ENCODE assay signal across 11 cellular contexts in genomic region chr4:110480031-110480549, GRCh38. TPM values are rescaled to one million over a fixed set of nuclear protein-coding genes. Genes with fewer than 3 reads are reported as not detected.
DNase-seq lines count a peak whose midpoint lies in the region; ATAC-seq and TF ChIP-seq lines count a peak whose summit lies in the region.
"Had no signal": no experiment of that assay in that cellular context is flagged by ENCODE, and none has a peak within 500 bp of the region (broad histone marks: within the 10 kb centered on the region; RNA-seq: fewer than 3 reads in every experiment).

No MANE protein-coding gene starts in this region.

- H3K9me1 ChIP-seq in IMR-90 (ENCODE audit: insufficient read depth, low read length): no peaks in the 10 kb centered on the region

- H3K23ac ChIP-seq in IMR-90 (ENCODE audit: low read depth, low read length): no peak overlapping the region

- BruUV-seq in A673 (replicated peaks; lab: Mats Ljungman, UMichigan) (no TSS peak), IMR-90 (replicated peaks; lab: Mats Ljungman, UMichigan) (no TSS peak)

- H3K27ac ChIP-seq in A673 (ENCODE audit: low read depth, low read length, poor library complexity, severe bottlenecking) (peak overlapping the region; percentile 55), IMR-90 (ENCODE audit: insufficient read depth, low read length) (no peak overlapping the region)
- H3K27ac ChIP-seq: BLaER1 had no signal

- H3K18ac ChIP-seq in IMR-90 (ENCODE audit: low read depth, low read length): no peak overlapping the region

- no peak overlapping the region for H3K14ac ChIP-seq in IMR-90 (replicated peaks; ENCODE audit: low read depth, low read length)

- H3K9ac ChIP-seq in IMR-90 (ENCODE audit: low read depth, low read length): no peak overlapping the region
- H3K9ac ChIP-seq: BLaER1 had no signal

- dilution Hi-C loops in IMR-90 (cut with HindIII; ENCODE audit: low sequenced_read_pairs, unreplicated experiment): no loop called here

- H3K9me3 ChIP-seq in A673 (ENCODE audit: low read depth, low read length, poor library complexity, severe bottlenecking): no peaks in the 10 kb centered on the region
- H3K9me3 ChIP-seq in IMR-90 (ENCODE audit: control insufficient read depth, insufficient read depth, low read length): no peaks in the 10 kb centered on the region
- H3K9me3 ChIP-seq: BLaER1 had no signal

- no peaks in the 10 kb centered on the region for H3K36me3 Mint-ChIP-seq in activated T-helper 2 cell treated with anti-CD3 and anti-CD28 coated beads, Interferon-gamma antibody, Interleukin-2, Interleukin-4, amounts not matched to agents 10 μg/mL and 5 μg/mL and 100 μg/mL, durations not matched to agents 14 hours and 24 hours and 36 hours (ENCODE audit: low read depth)

- H2BK5ac ChIP-seq in IMR-90 (ENCODE audit: low read depth, low read length, poor library complexity, severe bottlenecking): peak overlapping the region; percentile 19

- H4K8ac ChIP-seq in IMR-90 (ENCODE audit: low read depth in 2 of 2, low read length in 2 of 2): no peak overlapping the region

- DNase-seq in A673 (ENCODE audit: low spot score): peak; percentile 78
- peak; percentile 94 for DNase-seq in IMR-90
- DNase-seq in choroid plexus epithelial cell (ENCODE audit: low read depth): peak; percentile 96
- DNase-seq in left lobe of liver (ENCODE audit: low spot score): no peak
- no peak for DNase-seq in activated T-helper 2 cell treated with anti-CD3 and anti-CD28 coated beads, Interferon-gamma antibody, Interleukin-2, Interleukin-4, amounts not matched to agents 10 μg/mL and 5 μg/mL and 100 μg/mL, durations not matched to agents 14 hours and 24 hours and 36 hours (ENCODE audit: low spot score)
- no peak for DNase-seq in OCI-M1 (lab: John Stamatoyannopoulos, UW)
- DNase-seq: effector CD4-positive, alpha-beta T cell; NCI-H1092 treated with DMSO at 0.1 percent for 48 hours had no signal

- H3K27me3 ChIP-seq in A673 (replicated peaks; ENCODE audit: insufficient read depth, low read depth, low read length, poor library complexity) (no peaks in the 10 kb centered on the region), IMR-90 (ENCODE audit: control insufficient read depth, insufficient read depth, low read length) (no peaks in the 10 kb centered on the region)
- H3K27me3 ChIP-seq: BLaER1 had no signal

- H3K4me3 ChIP-seq in A673 (ENCODE audit: low read depth, low read length, poor library complexity, severe bottlenecking): no peak overlapping the region
- H3K4me3 ChIP-seq in IMR-90 (ENCODE audit: insufficient read depth, low read depth, low read length): no peak overlapping the region
- H3K4me3 ChIP-seq in choroid plexus epithelial cell (ENCODE audit: low read depth, low read length): no peak overlapping the region
- H3K4me3 ChIP-seq: BLaER1 had no signal

- ATAC-seq in IMR-90 (ENCODE audit: low read depth) (peak; percentile 82), left lobe of liver (peak; percentile 10), GM18520 (IDR thresholded peaks at IDR 0.05; ENCODE audit: unreplicated experiment) (no peak), GM19452 (IDR thresholded peaks at IDR 0.05; ENCODE audit: unreplicated experiment) (no peak)

- in situ Hi-C loops in IMR-90 (cut with MboI; ENCODE audit: low sequenced_read_pairs): no loop called here

- no peak overlapping the region for H4K5ac ChIP-seq in IMR-90 (ENCODE audit: low read depth, low read length)

- no peak overlapping the region for H3K4me3 Mint-ChIP-seq in activated T-helper 2 cell treated with anti-CD3 and anti-CD28 coated beads, Interferon-gamma antibody, Interleukin-2, Interleukin-4, amounts not matched to agents 10 μg/mL and 5 μg/mL and 100 μg/mL, durations not matched to agents 14 hours and 24 hours and 36 hours (ENCODE audit: low read depth)

- TF ChIP-seq RAD21 in IMR-90 (IDR thresholded peaks at IDR 0.05; ENCODE audit: low read length): no peak

- no peak overlapping the region for H3K56ac ChIP-seq in IMR-90 (ENCODE audit: extremely low read depth, insufficient read depth, low read length)

- no peak overlapping the region; the same call in 1 of the 2 replicates for H3K4me2 ChIP-seq in IMR-90 (ENCODE audit: low read depth, low read length)
- H3K4me2 ChIP-seq: BLaER1 had no signal

- no peak overlapping the region for H2AK5ac ChIP-seq in IMR-90 (ENCODE audit: low read depth, low read length)

- peaks cover 7% of the 10 kb centered on the region for H3K27me3 Mint-ChIP-seq in activated T-helper 2 cell treated with anti-CD3 and anti-CD28 coated beads, Interferon-gamma antibody, Interleukin-2, Interleukin-4, amounts not matched to agents 10 μg/mL and 5 μg/mL and 100 μg/mL, durations not matched to agents 14 hours and 24 hours and 36 hours (ENCODE audit: low read depth)

- H3K36me3 ChIP-seq in A673 (ENCODE audit: insufficient read depth, low read length, poor library complexity, severe bottlenecking) (no peaks in the 10 kb centered on the region), IMR-90 (ENCODE audit: control insufficient read depth, insufficient read depth, low read length) (no peaks in the 10 kb centered on the region)
- H3K36me3 ChIP-seq: BLaER1 had no signal

- H2BK20ac ChIP-seq in IMR-90 (ENCODE audit: low read depth, low read length): no peak overlapping the region

- TF ChIP-seq CTCF in A673 (conservative IDR thresholded peaks at IDR 0.05; ENCODE audit: low read depth, low read length) (peak; percentile 54), IMR-90 (conservative IDR thresholded peaks at IDR 0.05; ENCODE audit: low read depth, low read length) (peak; percentile 25; the same call in 1 of the 2 replicates), choroid plexus epithelial cell (conservative IDR thresholded peaks at IDR 0.05; ENCODE audit: low read depth, low read length) (peak; percentile 68)

- no peak overlapping the region for H2BK15ac ChIP-seq in IMR-90 (ENCODE audit: low read depth, low read length)

- POLR2A ChIA-PET in A673 (lab: Charles Lee; ENCODE audit: low non-redundant PET) (interaction anchor here (0.5 kb wide), 1 partner anchor 71 kb away, joined by 9 read pairs; no protein-coding TSS in a partner anchor), IMR-90 (lab: Charles Lee; ENCODE audit: unreplicated experiment) (interaction anchor here (0.6 kb wide), 1 partner anchor 118 kb away, joined by 14 read pairs; no protein-coding TSS in a partner anchor)

- H4K20me1 ChIP-seq in IMR-90 (ENCODE audit: insufficient read depth, low read length): no peaks in the 10 kb centered on the region
- H4K20me1 ChIP-seq: BLaER1 had no signal

- CTCF ChIA-PET in A673 (lab: Charles Lee) (interaction anchor here (0.8 to 1.2 kb wide), 3 partner anchors 30 to 136 kb away, joined by 3 to 11 read pairs (median 3); no protein-coding TSS in a partner anchor), IMR-90 (lab: Yijun Ruan, JAX) (no interaction called here)

- peak overlapping the region; percentile 5; the same call in 1 of the 2 replicates for H2BK120ac ChIP-seq in IMR-90 (ENCODE audit: low read depth, low read length)

- no peaks in the 10 kb centered on the region for H3K4me1 Mint-ChIP-seq in activated T-helper 2 cell treated with anti-CD3 and anti-CD28 coated beads, Interferon-gamma antibody, Interleukin-2, Interleukin-4, amounts not matched to agents 10 μg/mL and 5 μg/mL and 100 μg/mL, durations not matched to agents 14 hours and 24 hours and 36 hours (ENCODE audit: low read depth)

- H3K27ac Mint-ChIP-seq in activated T-helper 2 cell treated with anti-CD3 and anti-CD28 coated beads, Interferon-gamma antibody, Interleukin-2, Interleukin-4, amounts not matched to agents 10 μg/mL and 5 μg/mL and 100 μg/mL, durations not matched to agents 14 hours and 24 hours and 36 hours: no peak overlapping the region

- peaks cover 9% of the 10 kb centered on the region for H3K4me1 ChIP-seq in A673 (ENCODE audit: insufficient read depth, low read length, poor library complexity, severe bottlenecking)
- no peaks in the 10 kb centered on the region for H3K4me1 ChIP-seq in IMR-90 (ENCODE audit: control insufficient read depth, insufficient read depth, low read length)
- H3K4me1 ChIP-seq: BLaER1 had no signal

- no peaks in the 10 kb centered on the region for H3K79me1 ChIP-seq in IMR-90 (ENCODE audit: low read depth in 1 of 2, low read length in 2 of 2)

- intact Hi-C loops in A673 (cut with micrococcal nuclease; ENCODE audit: unreplicated experiment): no loop called here
- intact Hi-C loops in IMR-90 (cut with micrococcal nuclease): no loop called here
- intact Hi-C loops in activated T-helper 2 cell treated with anti-CD3 and anti-CD28 coated beads, Interferon-gamma antibody, Interleukin-2, Interleukin-4, amounts not matched to agents 10 μg/mL and 5 μg/mL and 100 μg/mL, durations not matched to agents 14 hours and 24 hours and 36 hours (cut with micrococcal nuclease): no loop called here

- no peak overlapping the region for H3K4ac ChIP-seq in IMR-90 (ENCODE audit: low read depth, low read length)

- TF ChIP-seq POLR2A in IMR-90 (IDR thresholded peaks at IDR 0.05; ENCODE audit: low read depth, low read length): no peak

- H4K91ac ChIP-seq in IMR-90 (ENCODE audit: insufficient read depth, low read depth, low read length): no peak overlapping the region

- H2AFZ ChIP-seq in IMR-90 (replicated peaks; ENCODE audit: low read length, poor library complexity): peak overlapping the region; percentile 67

- no peak overlapping the region for H2AK9ac ChIP-seq in IMR-90 (replicated peaks; ENCODE audit: low read depth, low read length, poor library complexity)

- H3K9me3 Mint-ChIP-seq in activated T-helper 2 cell treated with anti-CD3 and anti-CD28 coated beads, Interferon-gamma antibody, Interleukin-2, Interleukin-4, amounts not matched to agents 10 μg/mL and 5 μg/mL and 100 μg/mL, durations not matched to agents 14 hours and 24 hours and 36 hours: no peaks in the 10 kb centered on the region

- no CpG with 5 or more reads among the region's 8 CpGs for WGBS in IMR-90 (ENCODE audit: extremely low coverage in 2 of 2, insufficient read length in 1 of 2), 2 experiments

TF ChIP-seq in IMR-90, 13 proteins besides CTCF, POLR2A, EP300 and RAD21:
- peak; percentile 78 for TF ChIP-seq CEBPB (IDR thresholded peaks at IDR 0.05; ENCODE audit: low read depth, low read length)
- no peak for TF ChIP-seq RCOR1 (IDR thresholded peaks at IDR 0.05; ENCODE audit: insufficient replicate concordance, low read length)
TF ChIP-seq in IMR-90: peak in this region for 1.

RNA-seq across cellular contexts. Expression of gene ENPEP, which starts 4.1 kb away (rescaled TPM):
- total RNA-seq in A673 (2021) (8.4 and 13.2 TPM in 2 replicates), IMR-90 (2012; rRNA removed) (0.18 and 0.28 TPM in 2 replicates), left lobe of liver (18.9 TPM)
- polyA plus RNA-seq in IMR-90 (2012; rRNA removed): 0.07 and 0.12 TPM in 2 replicates
- 0.03 and 0.04 TPM in 2 replicates for polyA plus RNA-seq in IMR-90 (2012; cell fraction: cytosol; rRNA removed)
- polyA plus RNA-seq in IMR-90 (2012; cell fraction: nucleus; rRNA removed; ENCODE audit: low replicate concordance): 0.03 and 0.13 TPM in 2 replicates
- total RNA-seq in activated T-helper 2 cell treated with anti-CD3 and anti-CD28 coated beads, Interferon-gamma antibody, Interleukin-2, Interleukin-4, amounts not matched to agents 10 μg/mL and 5 μg/mL and 100 μg/mL, durations not matched to agents 14 hours and 24 hours and 36 hours: 0.02 TPM in 1 of 2 replicates, not detected in the other

Comparison
In these comparisons a context has a peak if more than half of its experiments do, and no peak if none do; other contexts are left out.
1. DNase-seq: peak in A673 (single experiment), IMR-90 (single experiment) and choroid plexus epithelial cell (single experiment); none in left lobe of liver (single experiment), activated T-helper 2 cell treated with anti-CD3 and anti-CD28 coated beads, Interferon-gamma antibody, Interleukin-2, Interleukin-4, amounts not matched to agents 10 μg/mL and 5 μg/mL and 100 μg/mL, durations not matched to agents 14 hours and 24 hours and 36 hours (single experiment) and OCI-M1 (single experiment).
2. ATAC-seq: peak in IMR-90 (single experiment) and left lobe of liver (single experiment); none in GM18520 (single experiment) and GM19452 (single experiment).
3. Peak in every context shown above with its lines, with median percentiles within 50 percentile points of each other: CTCF ChIP-seq.